24 cellular contexts compared by ENCODE assay signal in genomic region chr9:1303911-1304310, GRCh38.
"Had no signal": no experiment of that assay in that cellular context is flagged by ENCODE, and none has a peak within 500 bp of the region (broad histone marks: within the 10 kb centered on the region; RNA-seq: fewer than 3 reads in every experiment).

No MANE protein-coding gene starts in this region.

- H3K4me1 ChIP-seq: adrenal gland had no signal

- H3K4me3 Mint-ChIP-seq: activated CD8-positive, alpha-beta T cell treated with anti-CD3 and anti-CD28 coated beads, Interleukin-2, amount 10 ng/mL, durations not matched to agents 7 days and 5 days; activated naive CD8-positive, alpha-beta T cell treated with anti-CD3 and anti-CD28 coated beads, Interleukin-2, amount 10 ng/mL, durations not matched to agents 7 days and 5 days; central memory CD8-positive, alpha-beta T cell; T-helper 1 cell treated with Interleukin-12 subunit alpha and Interleukin-12 subunit beta and Interleukin-4 antibody, amounts not matched to agents 30 μg/mL and 1 μg/mL, for 36 hours; WTC11 had no signal

- H3K27ac ChIP-seq: adrenal gland had no signal

- H3K27me3 ChIP-seq: adrenal gland had no signal

- H3K4me3 ChIP-seq: adrenal gland, K562 had no signal

- H3K36me3 Mint-ChIP-seq: activated naive CD8-positive, alpha-beta T cell treated with anti-CD3 and anti-CD28 coated beads, Interleukin-2, amount 10 ng/mL, durations not matched to agents 7 days and 5 days; WTC11 had no signal

- H3K27me3 Mint-ChIP-seq: activated naive CD8-positive, alpha-beta T cell treated with anti-CD3 and anti-CD28 coated beads, Interleukin-2, amount 10 ng/mL, durations not matched to agents 7 days and 5 days; central memory CD8-positive, alpha-beta T cell had no signal

- H3K4me1 Mint-ChIP-seq: activated naive CD8-positive, alpha-beta T cell treated with anti-CD3 and anti-CD28 coated beads, Interleukin-2, amount 10 ng/mL, durations not matched to agents 7 days and 5 days; central memory CD8-positive, alpha-beta T cell; WTC11 had no signal

- H3K36me3 ChIP-seq: adrenal gland had no signal

- DNase-seq: activated CD4-positive, alpha-beta T cell treated with anti-CD3 and anti-CD28 coated beads for 48 hours; activated CD4-positive, alpha-beta T cell treated with anti-CD3 and anti-CD28 coated beads, Interleukin-2, amount 50 U/mL, for 4 hours; activated CD4-positive, CD25-positive, alpha-beta regulatory T cell treated with anti-CD3 and anti-CD28 coated beads, Interleukin-2, amount 50 U/mL, for 72 hours; activated CD8-positive, alpha-beta memory T cell treated with anti-CD3 and anti-CD28 coated beads, Interleukin-2, amount 50 U/mL, for 48 hours; activated CD8-positive, alpha-beta T cell treated with anti-CD3 and anti-CD28 coated beads, Interleukin-2, amount 10 ng/mL, durations not matched to agents 7 days and 5 days; activated naive CD4-positive, alpha-beta T cell treated with anti-CD3 and anti-CD28 coated beads, Interleukin-2, amount 50 U/mL, for 16 hours; activated naive CD8-positive, alpha-beta T cell treated with anti-CD3 and anti-CD28 coated beads, Interleukin-2, amount 10 ng/mL, durations not matched to agents 7 days and 5 days; activated T-cell treated with anti-CD3 and anti-CD28 coated beads, Interleukin-2, amount 50 U/mL, for 1 hour; adrenal gland; anterior cingulate cortex; Karpas-422; NCI-H1048; NCI-H146; NCI-H187 treated with DMSO at 0.1 percent for 48 hours; NCI-H2081 treated with DMSO at 0.1 percent for 48 hours; NCI-H2171 treated with DMSO at 0.1 percent for 48 hours; NCI-H446; NCI-H524; NCI-H774; SHP77 treated with DMSO at 0.1 percent for 48 hours had no signal

- H3K9me3 ChIP-seq: adrenal gland had no signal

- H3K9me3 Mint-ChIP-seq: activated naive CD8-positive, alpha-beta T cell treated with anti-CD3 and anti-CD28 coated beads, Interleukin-2, amount 10 ng/mL, durations not matched to agents 7 days and 5 days; T-helper 1 cell treated with Interleukin-12 subunit alpha and Interleukin-12 subunit beta and Interleukin-4 antibody, amounts not matched to agents 30 μg/mL and 1 μg/mL, for 36 hours; WTC11 had no signal

- H3K27ac Mint-ChIP-seq: activated CD8-positive, alpha-beta T cell treated with anti-CD3 and anti-CD28 coated beads, Interleukin-2, amount 10 ng/mL, durations not matched to agents 7 days and 5 days; activated naive CD8-positive, alpha-beta T cell treated with anti-CD3 and anti-CD28 coated beads, Interleukin-2, amount 10 ng/mL, durations not matched to agents 7 days and 5 days; T-helper 1 cell treated with Interleukin-12 subunit alpha and Interleukin-12 subunit beta and Interleukin-4 antibody, amounts not matched to agents 30 μg/mL and 1 μg/mL, for 36 hours; WTC11 had no signal
